In the genomic region with DNA sequence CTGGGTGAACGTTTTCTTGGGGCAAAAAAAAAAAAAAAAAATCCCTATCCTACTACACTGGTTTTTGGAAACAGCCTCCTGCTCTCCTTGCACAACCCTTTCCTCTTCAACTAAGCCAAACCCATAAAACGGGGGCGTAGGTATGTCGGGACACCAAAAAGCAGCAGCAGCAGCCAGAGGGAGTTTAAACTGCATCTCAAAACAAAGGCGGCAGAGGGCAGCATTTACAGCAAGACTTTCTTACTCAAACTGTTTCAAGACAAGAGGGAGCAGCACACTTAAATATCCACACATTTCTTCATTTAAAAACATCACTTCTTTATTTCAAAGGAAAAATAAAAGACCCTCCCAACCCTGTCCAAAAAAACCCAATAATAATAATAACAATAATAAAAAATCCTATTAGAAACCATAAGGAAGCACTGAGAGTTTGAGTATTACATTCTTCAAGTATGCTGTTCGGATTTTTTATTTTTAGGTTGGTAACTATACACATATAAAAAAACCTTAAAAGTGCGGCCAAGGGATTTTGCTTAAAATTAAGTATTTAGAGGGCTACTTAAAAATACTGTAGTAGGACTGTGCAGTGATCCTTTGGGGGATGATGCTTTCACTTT, we compare ENCODE assay signal across 8 cellular contexts. TPM values are rescaled to one million over a fixed set of nuclear protein-coding genes. Genes with fewer than 3 reads are reported as not detected.
DNase-seq lines count a peak whose midpoint lies in the region; ATAC-seq, FAIRE-seq and TF ChIP-seq lines count a peak whose summit lies in the region.

No MANE protein-coding gene starts in this region.

- 0 out of 2 replicates have a peak, but pooled peaks cover 6% of the 10 kb centered on the region for H3K79me2 ChIP-seq in GM23248 (ENCODE audit: insufficient read depth)
- no peaks in the 10 kb centered on the region for H3K79me2 ChIP-seq in OCI-LY3 (ENCODE audit: low read length)

- H3K27me3 ChIP-seq in GM23248 (replicated peaks; ENCODE audit: insufficient read depth) (no peaks in the 10 kb centered on the region), OCI-LY3 (ENCODE audit: low read depth, low read length) (no peaks in the 10 kb centered on the region)

- TF ChIP-seq CTCF in OCI-LY3 (IDR thresholded peaks at IDR 0.05; ENCODE audit: low read depth, low read length) (peak; percentile 82), fibroblast of the aortic adventitia (IDR thresholded peaks at IDR 0.05; ENCODE audit: insufficient read depth, low read length) (peak; percentile 76)

- H3K4me1 Mint-ChIP-seq in activated T-cell treated with anti-CD3 and anti-CD28 coated beads, Interleukin-2, amount 50 U/mL, for 24 hours (ENCODE audit: low read depth), result peaks cover 1% of the 10 kb centered on the region

- no peaks in the 10 kb centered on the region for H3K9me2 ChIP-seq in GM23248 (ENCODE audit: insufficient read depth)

- WGBS in GM23248 (ENCODE audit: low coverage in 1 of 2, low lambda C conversion rate in 2 of 2, missing lambda C conversion rate in 2 of 2), 2 experiments, result 20 to 21% methylated on average over 7 of the region's 7 CpGs

- H3K4me3 Mint-ChIP-seq in activated T-cell treated with anti-CD3 and anti-CD28 coated beads, Interleukin-2, amount 50 U/mL, for 24 hours, result no peak overlapping the region

- H3K9ac ChIP-seq in GM23248, result no peak overlapping the region
- H3K9ac ChIP-seq in OCI-LY3 (ENCODE audit: low read length), result no peak overlapping the region

- H3K4me1 ChIP-seq in GM23248 (ENCODE audit: insufficient read depth), result peaks cover 54% of the 10 kb centered on the region
- no peaks in the 10 kb centered on the region for H3K4me1 ChIP-seq in OCI-LY3 (ENCODE audit: low read length)

- no peaks in the 10 kb centered on the region for H4K20me1 ChIP-seq in GM23248 (ENCODE audit: insufficient read depth)
- no peaks in the 10 kb centered on the region for H4K20me1 ChIP-seq in OCI-LY3 (ENCODE audit: insufficient read depth, low read length)

- H3K36me3 Mint-ChIP-seq in activated T-cell treated with anti-CD3 and anti-CD28 coated beads, Interleukin-2, amount 50 U/mL, for 24 hours (ENCODE audit: low read depth), result peaks cover 27% of the 10 kb centered on the region

- H2AFZ ChIP-seq in GM23248 (no peak overlapping the region), OCI-LY3 (ENCODE audit: low read depth, low read length) (no peak overlapping the region)

- H3K4me2 ChIP-seq in GM23248 (ENCODE audit: unreplicated experiment), result no peak overlapping the region
- no peak overlapping the region for H3K4me2 ChIP-seq in OCI-LY3 (ENCODE audit: low read length)

- no peak for FAIRE-seq in urothelium cell line (lab: Jason Lieb, UNC)

- ATAC-seq in HG03432 (IDR thresholded peaks at IDR 0.05; ENCODE audit: unreplicated experiment), result no peak

- H3K27me3 Mint-ChIP-seq in activated T-cell treated with anti-CD3 and anti-CD28 coated beads, Interleukin-2, amount 50 U/mL, for 24 hours, result no peaks in the 10 kb centered on the region

- H3K9me3 ChIP-seq in GM23248 (ENCODE audit: low read depth) (no peaks in the 10 kb centered on the region), OCI-LY3 (ENCODE audit: insufficient read depth, low read length) (no peaks in the 10 kb centered on the region)

- H3K4me3 ChIP-seq in GM23248 (peak overlapping the region; percentile 10; the same call in 1 of the 2 replicates), OCI-LY3 (ENCODE audit: low read length) (no peak overlapping the region), fibroblast of the aortic adventitia (ENCODE audit: low read depth, low read length) (no peak overlapping the region)

- H3K27ac ChIP-seq in GM23248 (no peak overlapping the region), OCI-LY3 (ENCODE audit: low read length) (no peak overlapping the region)

- H3F3A ChIP-seq in GM23248 (ENCODE audit: insufficient read depth), result peaks cover 21% of the 10 kb centered on the region

- H3K27ac Mint-ChIP-seq in activated T-cell treated with anti-CD3 and anti-CD28 coated beads, Interleukin-2, amount 50 U/mL, for 24 hours, result no peak overlapping the region

- H3K9me3 Mint-ChIP-seq in activated T-cell treated with anti-CD3 and anti-CD28 coated beads, Interleukin-2, amount 50 U/mL, for 24 hours, result no peaks in the 10 kb centered on the region

- DNase-seq in Ammon's horn (ENCODE audit: low spot score) (peak; percentile 85), GM23248 (peak; percentile 93), fibroblast of the aortic adventitia (ENCODE audit: low read depth) (peak; percentile 91), occipital lobe (lab: John Stamatoyannopoulos, UW) (peak; percentile 41), urothelium cell line (ENCODE audit: low spot score) (peak; percentile 68)
- peak; percentile 62 for DNase-seq in activated T-cell treated with anti-CD3 and anti-CD28 coated beads, Interleukin-2, amount 50 U/mL, for 24 hours

- in situ Hi-C loops in GM23248 (cut with MboI), result loop anchor here (10.0 kb wide), 1 partner anchor 174 kb away; no protein-coding TSS in a partner anchor

- no peaks in the 10 kb centered on the region for H3K36me3 ChIP-seq in GM23248 (ENCODE audit: low read depth)
- no peaks in the 10 kb centered on the region for H3K36me3 ChIP-seq in OCI-LY3 (replicated peaks; ENCODE audit: low read depth, low read length)

RNA-seq across cellular contexts. Expression of gene PLXND1, which starts 43.9 kb away (rescaled TPM):
- total RNA-seq in GM23248 (2014; rRNA removed; shearing (Covaris generic)), result 67.2 and 83.0 TPM in 2 replicates
- polyA plus RNA-seq in GM23248 (2016; fragmentation: Nextera tagmentation; extraction: Ambion mirVana), result 35.7 and 37.4 TPM in 2 replicates
- total RNA-seq in fibroblast of the aortic adventitia (ENCODE audit: low replicate concordance) (31.4 and 76.3 TPM in 2 replicates), occipital lobe (14.3 TPM)

Comparison
In these comparisons a context has a peak if more than half of its experiments do, and no peak if none do; other contexts are left out.
1. DNase-seq: peak in every context shown above with its lines; median percentile 93 in GM23248; 91 in fibroblast of the aortic adventitia; 85 in Ammon's horn; 68 in urothelium cell line; 62 in activated T-cell treated with anti-CD3 and anti-CD28 coated beads, Interleukin-2, amount 50 U/mL, for 24 hours; 41 in occipital lobe.